Comparison of ENCODE assay signal across 19 cellular contexts in the genomic region with DNA sequence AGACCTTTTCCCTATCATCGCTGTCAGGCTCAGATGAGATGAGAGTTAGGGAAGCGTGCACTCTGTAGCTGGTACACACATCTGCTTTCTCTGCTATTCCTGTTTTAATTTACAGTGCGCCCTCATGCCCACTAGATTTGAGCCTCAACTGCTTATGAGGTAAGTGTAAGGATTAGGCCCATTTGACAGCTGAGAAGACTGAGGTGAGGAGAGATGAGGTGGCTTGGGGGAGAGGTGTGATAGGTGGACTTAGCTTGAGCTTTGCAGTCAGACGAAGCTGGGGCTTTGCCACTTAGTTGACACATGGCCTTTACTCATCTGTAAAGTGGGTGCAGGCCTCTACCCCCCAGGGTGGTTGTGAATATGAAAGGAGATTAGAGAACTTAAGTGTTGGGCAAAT. TPM values are rescaled to one million over a fixed set of nuclear protein-coding genes. Genes with fewer than 3 reads are reported as not detected.
DNase-seq lines count a peak whose midpoint lies in the region; ATAC-seq, FAIRE-seq and TF ChIP-seq lines count a peak whose summit lies in the region.
"Had no signal": no experiment of that assay in that cellular context is flagged by ENCODE, and none has a peak within 500 bp of the region (broad histone marks: within the 10 kb centered on the region; RNA-seq: fewer than 3 reads in every experiment).

No MANE protein-coding gene starts in this region.

- peaks cover 16% of the 10 kb centered on the region; the same call in 1 of the 2 replicates for H3F3A ChIP-seq in PC-9 (ENCODE audit: insufficient read depth, low read depth)

- H3K27me3 ChIP-seq in PC-9 (ENCODE audit: insufficient read depth, low read depth), result no peaks in the 10 kb centered on the region
- peaks cover 21 to 76% of the 10 kb centered on the region in 2 experiments; a peak in 4 of 5 replicates for H3K27me3 ChIP-seq in K562 (ENCODE audit: control insufficient read depth in 2 of 2, insufficient read depth in 2 of 2, low read length in 2 of 2)
- H3K27me3 ChIP-seq in mucosa of rectum (ENCODE audit: control insufficient read depth in 2 of 2, insufficient read depth in 2 of 2, low read length in 2 of 2), result no peaks in the 10 kb centered on the region
- H3K27me3 ChIP-seq: BE2C had no signal

- no peak for DNase-seq in PC-9
- no peak for DNase-seq in K562 (ENCODE audit: extremely low read depth in 1 of 4, low spot score in 3 of 4)
- no peak for DNase-seq in kidney tubule cell (ENCODE audit: low spot score)
- no peak for DNase-seq in erythroblast (lab: John Stamatoyannopoulos, UW)
- DNase-seq in NCI-H187 treated with DMSO at 0.1 percent for 48 hours (lab: John Stamatoyannopoulos, UW), result no peak
- DNase-seq: BE2C; Caco-2; CD8-positive, alpha-beta T cell; DND-41; GDM1; HCEC 1CT had no signal

- H3K27ac ChIP-seq in PC-9 (no peak overlapping the region), K562 (ENCODE audit: extremely low read depth, low read depth, low read length) (no peak overlapping the region), mucosa of rectum (ENCODE audit: low read depth in 2 of 2, low read length in 2 of 2) (peak overlapping the region; percentile 59 to 76)
- H3K27ac ChIP-seq: A549, HL-60 had no signal

- no peaks in the 10 kb centered on the region for H3K9me2 ChIP-seq in PC-9 (ENCODE audit: insufficient read depth)

- 3% methylated on average over 4 of the region's 4 CpGs for WGBS in K562 (ENCODE audit: insufficient coverage, low coverage, missing lambda C conversion rate)

- H3K9me3 ChIP-seq in PC-9 (ENCODE audit: insufficient read depth, low read depth) (no peaks in the 10 kb centered on the region), K562 (replicated peaks; ENCODE audit: control insufficient read depth, insufficient read depth, low read depth, low read length) (no peaks in the 10 kb centered on the region; the same call in 1 of the 2 replicates), mucosa of rectum (ENCODE audit: control insufficient read depth in 2 of 2, low read length in 2 of 2) (no peaks in the 10 kb centered on the region)
- H3K9me3 ChIP-seq: A549, BE2C, Caco-2 had no signal

- POLR2A ChIA-PET in PC-9 (lab: Charles Lee; ENCODE audit: unreplicated experiment) (no interaction called here), K562 (lab: Yijun Ruan, JAX) (interaction anchor here (0.7 to 1.0 kb wide), 2 partner anchors 39 to 42 kb away, joined by 3 read pairs; no protein-coding TSS in a partner anchor)

- in situ Hi-C loops in K562 (cut with MboI), result no loop called here

- H3K79me2 ChIP-seq in PC-9 (ENCODE audit: low read depth), result no peaks in the 10 kb centered on the region
- no peaks in the 10 kb centered on the region for H3K79me2 ChIP-seq in K562 (ENCODE audit: control insufficient read depth, insufficient read depth, low read length)

- TF ChIP-seq CTCF in PC-9 (conservative IDR thresholded peaks at IDR 0.05) (no peak), K562 (IDR thresholded peaks at IDR 0.05 in 2 of 3, conservative IDR thresholded peaks at IDR 0.05 in 1 of 3; ENCODE audit: insufficient read depth in 2 of 3, low read depth in 1 of 3, low read length in 3 of 3) (no peak)

- intact Hi-C loops in PC-9 (cut with micrococcal nuclease; ENCODE audit: unreplicated experiment), result no loop called here
- intact Hi-C loops in K562 (cut with micrococcal nuclease), result no loop called here

- H3K36me3 ChIP-seq in PC-9 (ENCODE audit: low read depth) (no peaks in the 10 kb centered on the region), K562 (ENCODE audit: control insufficient read depth, insufficient read depth, low read length) (no peaks in the 10 kb centered on the region), mucosa of rectum (ENCODE audit: control insufficient read depth in 2 of 2, insufficient read depth in 2 of 2, low read length in 2 of 2) (no peaks in the 10 kb centered on the region)
- H3K36me3 ChIP-seq: BE2C had no signal

- H3K4me2 ChIP-seq in PC-9 (0 out of 2 replicates have a peak overlapping the region, but pooled peaks have one; percentile 11), K562 (ENCODE audit: insufficient read depth, low read length) (no peak overlapping the region)
- H3K4me2 ChIP-seq: A549 had no signal

- no peak for TF ChIP-seq POLR2A in K562 (conservative IDR thresholded peaks at IDR 0.05)
- no peak for TF ChIP-seq POLR2A in erythroblast (IDR thresholded peaks at IDR 0.05; ENCODE audit: low read length)

- H3K4me1 ChIP-seq in PC-9 (replicated peaks; ENCODE audit: insufficient read depth) (peaks cover 30% of the 10 kb centered on the region), K562 (replicated peaks in 1 of 2; ENCODE audit: control insufficient read depth in 2 of 2, insufficient read depth in 2 of 2, low read length in 2 of 2) (peaks cover 0 to 12% of the 10 kb centered on the region in 2 experiments; a peak in 2 of 5 replicates), mucosa of rectum (ENCODE audit: control insufficient read depth in 2 of 2, insufficient read depth in 2 of 2, low read length in 2 of 2) (peaks cover 4 to 22% of the 10 kb centered on the region in 2 donors)
- H3K4me1 ChIP-seq: A549, BE2C, Caco-2 had no signal

- no peak for TF ChIP-seq EP300 in K562 (IDR thresholded peaks at IDR 0.05; ENCODE audit: low read length)

- no peak overlapping the region for H3K9ac ChIP-seq in K562 (ENCODE audit: insufficient read depth in 1 of 2, low read depth in 2 of 2, low read length in 2 of 2)
- peak overlapping the region in 1 of 2 donors; percentile 10 for H3K9ac ChIP-seq in mucosa of rectum (ENCODE audit: low read depth in 1 of 2, low read length in 2 of 2)

- CTCF ChIA-PET in PC-9 (lab: Charles Lee) (interaction anchor here (0.6 to 2.6 kb wide), 3 partner anchors 44 to 1029 kb away, joined by 3 to 13 read pairs (median 6); no protein-coding TSS in a partner anchor), K562 (lab: Yijun Ruan, JAX; ENCODE audit: low intra/inter-chr PET ratio) (no interaction called here)

- H3K4me3 ChIP-seq in PC-9 (no peak overlapping the region), K562 (no peak overlapping the region), mucosa of rectum (ENCODE audit: low read length in 2 of 2) (no peak overlapping the region)
- H3K4me3 ChIP-seq: A549 had no signal

- ATAC-seq in K562, result no peak
- ATAC-seq: A549; CD8-positive, alpha-beta T cell had no signal

- H2AFZ ChIP-seq in PC-9 (no peak overlapping the region), K562 (ENCODE audit: low read depth, low read length) (no peak overlapping the region)

- no peaks in the 10 kb centered on the region for H3K9me1 ChIP-seq in K562 (ENCODE audit: control insufficient read depth, insufficient read depth, low read length)

- no peaks in the 10 kb centered on the region for H4K20me1 ChIP-seq in PC-9 (ENCODE audit: insufficient read depth)
- H4K20me1 ChIP-seq in K562 (replicated peaks; ENCODE audit: control insufficient read depth, insufficient read depth, low read length), result peaks cover 5% of the 10 kb centered on the region; the same call in 1 of the 2 replicates

- BruUV-seq in PC-9 (replicated peaks; lab: Mats Ljungman, UMichigan) (no TSS peak), K562 (replicated peaks; lab: Mats Ljungman, UMichigan) (no TSS peak)

- no peak for FAIRE-seq in K562 (lab: Jason Lieb, UNC)
- FAIRE-seq: A549, GM12892, GM19239 had no signal

- TF ChIP-seq RAD21 in K562 (CRISPR knock-in tag; conservative IDR thresholded peaks at IDR 0.05 in 1 of 2, IDR thresholded peaks at IDR 0.05 in 1 of 2), result no peak

RNA-seq across cellular contexts. Expression of gene TMEM61, which starts 8.5 kb away (rescaled TPM):
- total RNA-seq in PC-9 (2021) (3.8 and 5.0 TPM in 2 replicates), K562 (2014; rRNA removed) (not detected in 2 replicates), K562 (2014; rRNA removed; fragmentation: Illumina TruSeq; extraction: Trizol) (not detected in 2 replicates), K562 (2015; rRNA removed; fragmentation: Illumina TruSeq; extraction: Trizol) (not detected in 2 replicates), K562 (2021) (not detected in 2 replicates)
- total RNA-seq in K562 (2011; cell fraction: chromatin; rRNA removed; ENCODE audit: low replicate concordance), result not detected in 2 replicates
- total RNA-seq in K562 (2011; cell fraction: nucleolus; rRNA removed), result not detected in 2 replicates
- not detected in 2 replicates for total RNA-seq in K562 (2011; cell fraction: nucleoplasm; rRNA removed)
- polyA plus RNA-seq in K562 (2011; rRNA removed) (not detected in 2 replicates), K562 (2014; fragmentation: Illumina TruSeq; extraction: Trizol) (not detected in 2 replicates), K562 (2014; fragmentation: Nextera tagmentation; extraction: Ambion mirVana) (not detected), K562 (2014; rRNA removed) (not detected in 2 replicates)
- not detected in 2 replicates for polyA plus RNA-seq in K562 (2011; cell fraction: cytosol; rRNA removed)
- polyA plus RNA-seq in K562 (2011; cell fraction: nucleus; rRNA removed), result not detected in 2 replicates
- polyA plus RNA-seq in K562 (2012), result not detected in 2 replicates
- not detected in 2 replicates for polyA minus RNA-seq in K562 (2011; rRNA and poly(A)+ RNA removed)
- not detected in 2 replicates for polyA minus RNA-seq in K562 (2011; cell fraction: cytosol; rRNA and poly(A)+ RNA removed)
- polyA minus RNA-seq in K562 (2011; cell fraction: nucleus; rRNA and poly(A)+ RNA removed), result not detected in 2 replicates
- total RNA-seq: Caco-2; CD8-positive, alpha-beta T cell had no signal
- polyA plus RNA-seq: AG04450, CD14-positive monocyte had no signal

RNA-seq across cellular contexts. Expression of gene BSND, which starts 9.8 kb away (rescaled TPM):
- total RNA-seq in PC-9 (2021), result 0.09 TPM in 1 of 2 replicates, not detected in the other
- total RNA-seq in K562 (2011; cell fraction: chromatin; rRNA removed; ENCODE audit: low replicate concordance), result not detected in 2 replicates
- total RNA-seq in K562 (2011; cell fraction: nucleolus; rRNA removed), result not detected in 2 replicates
- total RNA-seq in K562 (2011; cell fraction: nucleoplasm; rRNA removed), result not detected in 2 replicates
- total RNA-seq in K562 (2014; rRNA removed), result not detected in 2 replicates
- total RNA-seq in K562 (2014; rRNA removed; fragmentation: Illumina TruSeq; extraction: Trizol), result not detected in 2 replicates
- not detected in 2 replicates for total RNA-seq in K562 (2015; rRNA removed; fragmentation: Illumina TruSeq; extraction: Trizol)
- total RNA-seq in K562 (2021), result not detected in 2 replicates
- polyA plus RNA-seq in K562 (2011; rRNA removed), result not detected in 2 replicates
- polyA plus RNA-seq in K562 (2011; cell fraction: cytosol; rRNA removed), result 0.01 TPM in 1 of 2 replicates, not detected in the other
- not detected in 2 replicates for polyA plus RNA-seq in K562 (2011; cell fraction: nucleus; rRNA removed)
- polyA plus RNA-seq in K562 (2012), result 0.01 TPM in 1 of 2 replicates, not detected in the other
- polyA plus RNA-seq in K562 (2014; fragmentation: Illumina TruSeq; extraction: Trizol), result not detected in 2 replicates
- polyA plus RNA-seq in K562 (2014; fragmentation: Nextera tagmentation; extraction: Ambion mirVana), result not detected
- not detected in 2 replicates for polyA plus RNA-seq in K562 (2014; rRNA removed)
- not detected in 2 replicates for polyA minus RNA-seq in K562 (2011; rRNA and poly(A)+ RNA removed)
- polyA minus RNA-seq in K562 (2011; cell fraction: cytosol; rRNA and poly(A)+ RNA removed), result not detected in 2 replicates
- not detected in 2 replicates for polyA minus RNA-seq in K562 (2011; cell fraction: nucleus; rRNA and poly(A)+ RNA removed)
- total RNA-seq: Caco-2; CD8-positive, alpha-beta T cell; H4 had no signal
- polyA plus RNA-seq: A549, AG04450, CD14-positive monocyte had no signal

RNA-seq across cellular contexts. Expression of gene PCSK9, which starts 50.4 kb away (rescaled TPM):
- total RNA-seq in PC-9 (2021) (60.7 and 133 TPM in 2 replicates), K562 (2014; rRNA removed) (46.0 and 70.3 TPM in 2 replicates), K562 (2014; rRNA removed; fragmentation: Illumina TruSeq; extraction: Trizol) (6.6 and 10.2 TPM in 2 replicates), K562 (2015; rRNA removed; fragmentation: Illumina TruSeq; extraction: Trizol) (24.7 and 26.1 TPM in 2 replicates), K562 (2021) (58.6 and 66.9 TPM in 2 replicates)
- 22.6 and 51.1 TPM in 2 replicates for total RNA-seq in K562 (2011; cell fraction: chromatin; rRNA removed; ENCODE audit: low replicate concordance)
- total RNA-seq in K562 (2011; cell fraction: nucleolus; rRNA removed), result 61.6 and 67.9 TPM in 2 replicates
- total RNA-seq in K562 (2011; cell fraction: nucleoplasm; rRNA removed), result 42.1 and 42.2 TPM in 2 replicates
- polyA plus RNA-seq in K562 (2011; rRNA removed) (11.2 and 55.2 TPM in 2 replicates), K562 (2014; fragmentation: Illumina TruSeq; extraction: Trizol) (25.7 and 32.4 TPM in 2 replicates), K562 (2014; fragmentation: Nextera tagmentation; extraction: Ambion mirVana) (1 to 10 TPM; 3.2 to 4.3 TPM), K562 (2014; rRNA removed) (37.9 and 43.9 TPM in 2 replicates)
- polyA plus RNA-seq in K562 (2011; cell fraction: cytosol; rRNA removed), result 21.6 and 35.4 TPM in 2 replicates
- polyA plus RNA-seq in K562 (2011; cell fraction: nucleus; rRNA removed), result 69.1 and 116 TPM in 2 replicates
- 80.4 and 94.8 TPM in 2 replicates for polyA plus RNA-seq in K562 (2012)
- polyA minus RNA-seq in K562 (2011; rRNA and poly(A)+ RNA removed), result 7.4 and 16.4 TPM in 2 replicates
- polyA minus RNA-seq in K562 (2011; cell fraction: cytosol; rRNA and poly(A)+ RNA removed), result 12.9 and 44.1 TPM in 2 replicates
- 17.9 and 38.1 TPM in 2 replicates for polyA minus RNA-seq in K562 (2011; cell fraction: nucleus; rRNA and poly(A)+ RNA removed)
- total RNA-seq: CD8-positive, alpha-beta T cell had no signal
- polyA plus RNA-seq: CD14-positive monocyte had no signal

Comparison
In these comparisons a context has a peak if more than half of its experiments do, and no peak if none do; other contexts are left out.
1. H3K27ac ChIP-seq: peak in mucosa of rectum (2 of 2); none in PC-9 (single experiment) and K562 (single experiment).